Comparison of ENCODE assay signal across 9 cellular contexts in the genomic region with DNA sequence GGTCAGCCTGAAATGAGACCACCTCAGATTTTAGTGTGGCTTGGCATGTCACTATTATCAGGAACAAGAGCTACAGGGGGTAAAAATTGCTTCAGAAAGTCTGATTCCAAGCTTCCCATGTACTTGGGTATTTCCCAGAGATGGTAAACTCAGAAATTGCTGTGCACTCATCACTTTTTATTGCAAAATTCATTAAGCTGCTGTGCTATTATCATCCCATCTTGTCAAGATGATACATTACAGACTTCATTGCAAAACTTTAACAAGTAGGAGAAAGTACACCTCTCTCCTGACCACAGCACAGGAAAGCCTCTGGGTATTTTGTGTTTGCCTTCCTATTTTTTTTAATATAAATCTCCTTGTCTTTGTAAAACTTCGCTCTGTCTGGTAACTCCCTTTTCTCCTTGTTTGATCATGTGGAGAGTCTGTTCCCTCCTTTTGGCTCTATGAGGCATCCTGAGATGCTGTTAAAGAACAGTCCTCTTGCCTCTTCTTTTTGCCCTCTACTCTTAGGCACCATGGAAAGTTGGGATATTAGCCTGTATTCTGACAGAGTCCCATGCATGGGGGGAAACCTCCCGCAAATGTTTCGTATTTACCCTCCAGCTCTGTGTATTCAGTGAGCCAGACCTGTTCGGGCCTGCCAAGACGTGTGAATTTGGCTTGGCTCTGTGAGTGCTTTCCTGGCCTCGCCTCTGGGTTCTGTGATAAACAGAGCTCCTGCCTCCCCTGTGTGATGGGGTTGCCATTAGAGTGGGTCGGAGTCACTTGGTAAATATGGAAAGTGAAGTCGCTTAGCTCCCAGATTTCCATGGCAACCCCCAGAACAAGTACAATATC.
A peak's percentile ranks its signal among the peaks of the same experiment; 100 is the strongest.
DNase-seq lines count a peak whose midpoint lies in the region; ATAC-seq, FAIRE-seq and TF ChIP-seq lines count a peak whose summit lies in the region.
"Had no signal": no experiment of that assay in that cellular context is flagged by ENCODE, and none has a peak within 500 bp of the region (broad histone marks: within the 10 kb centered on the region; RNA-seq: fewer than 3 reads in every experiment).

No MANE protein-coding gene starts in this region.

- H3K4ac ChIP-seq in mesendoderm (ENCODE audit: low read depth, low read length) = peak overlapping the region; percentile 42

- peaks cover 3% of the 10 kb centered on the region for H3K9me3 Mint-ChIP-seq in natural killer cell treated with Interleukin-12 subunit alpha and Interleukin-12 subunit beta and Interleukin-15 and Interleukin-18, amount 100 ng/mL, for 72 hours
- no peaks in the 10 kb centered on the region for H3K9me3 Mint-ChIP-seq in natural killer cell
- no peaks in the 10 kb centered on the region for H3K9me3 Mint-ChIP-seq in activated T-cell treated with anti-CD3 and anti-CD28 coated beads, Interleukin-2, amount 50 U/mL, for 4 hours

- no peak overlapping the region for H3K23ac ChIP-seq in mesendoderm (ENCODE audit: low read length)

- H3K79me1 ChIP-seq in mesendoderm (ENCODE audit: low read length) = no peaks in the 10 kb centered on the region

- H3K4me1 Mint-ChIP-seq in natural killer cell treated with Interleukin-12 subunit alpha and Interleukin-12 subunit beta and Interleukin-15 and Interleukin-18, amount 100 ng/mL, for 72 hours (ENCODE audit: low read depth in 2 of 2) = peaks cover 26 to 32% of the 10 kb centered on the region in 2 donors
- H3K4me1 Mint-ChIP-seq in natural killer cell = peaks cover 17 to 42% of the 10 kb centered on the region in 2 donors
- H3K4me1 Mint-ChIP-seq in activated T-cell treated with anti-CD3 and anti-CD28 coated beads, Interleukin-2, amount 50 U/mL, for 4 hours (ENCODE audit: low read depth) = peaks cover 5% of the 10 kb centered on the region

- no CpG with 5 or more reads among the region's 8 CpGs for WGBS in mesendoderm (ENCODE audit: extremely low coverage, insufficient coverage, low lambda C conversion rate)

- no peak overlapping the region for H3K18ac ChIP-seq in mesendoderm (ENCODE audit: low read length)

- peak overlapping the region in 1 of 2 donors; percentile 22 for H3K27ac Mint-ChIP-seq in natural killer cell treated with Interleukin-12 subunit alpha and Interleukin-12 subunit beta and Interleukin-15 and Interleukin-18, amount 100 ng/mL, for 72 hours
- H3K27ac Mint-ChIP-seq in natural killer cell = no peak overlapping the region

- peak overlapping the region; percentile 14 for H3K4me3 Mint-ChIP-seq in natural killer cell treated with Interleukin-12 subunit alpha and Interleukin-12 subunit beta and Interleukin-15 and Interleukin-18, amount 100 ng/mL, for 72 hours
- H3K4me3 Mint-ChIP-seq in natural killer cell = no peak overlapping the region
- no peak overlapping the region for H3K4me3 Mint-ChIP-seq in activated T-cell treated with anti-CD3 and anti-CD28 coated beads, Interleukin-2, amount 50 U/mL, for 4 hours

- intact Hi-C loops in natural killer cell (cut with micrococcal nuclease) = no loop called here

- H3K36me3 Mint-ChIP-seq in natural killer cell treated with Interleukin-12 subunit alpha and Interleukin-12 subunit beta and Interleukin-15 and Interleukin-18, amount 100 ng/mL, for 72 hours = peaks cover 17% of the 10 kb centered on the region
- H3K36me3 Mint-ChIP-seq in natural killer cell = peaks cover 4% of the 10 kb centered on the region
- peaks cover 15% of the 10 kb centered on the region for H3K36me3 Mint-ChIP-seq in activated T-cell treated with anti-CD3 and anti-CD28 coated beads, Interleukin-2, amount 50 U/mL, for 4 hours (ENCODE audit: insufficient read depth)

- no peak overlapping the region for H3K9ac ChIP-seq in mesendoderm (ENCODE audit: low read length)

- H3K4me2 ChIP-seq in mesendoderm (ENCODE audit: low read length) = no peak overlapping the region

- no peak overlapping the region for H3K27ac ChIP-seq in mesendoderm (ENCODE audit: low read depth, low read length)

- no peak overlapping the region for H4K5ac ChIP-seq in mesendoderm (ENCODE audit: low read length)

- no peak overlapping the region for H2BK120ac ChIP-seq in mesendoderm (ENCODE audit: low read depth, low read length)

- H3K4me3 ChIP-seq in bronchial epithelial cell (ENCODE audit: low read depth, low read length) (no peak overlapping the region), mesendoderm (ENCODE audit: low read length) (no peak overlapping the region)

- TF ChIP-seq CTCF in natural killer cell (IDR thresholded peaks at IDR 0.05) (no peak), bronchial epithelial cell (IDR thresholded peaks at IDR 0.05; ENCODE audit: insufficient read depth, low read length, severe bottlenecking) (no peak)

- no peak for FAIRE-seq in bronchial epithelial cell (lab: Jason Lieb, UNC)

- H3K4me1 ChIP-seq in mesendoderm (ENCODE audit: control insufficient read depth, low read depth, low read length) = no peaks in the 10 kb centered on the region

- DNase-seq in natural killer cell treated with Interleukin-12 subunit alpha and Interleukin-12 subunit beta and Interleukin-15 and Interleukin-18, amount 100 ng/mL, for 72 hours (ENCODE audit: low spot score) = no peak
- DNase-seq in natural killer cell (no peak), bronchial epithelial cell (ENCODE audit: low read depth) (peak; percentile 93), mesendoderm (peak; percentile 31), LoVo (ENCODE audit: low spot score) (no peak), glomerular visceral epithelial cell (ENCODE audit: extremely low spot score) (no peak)
- no peak for DNase-seq in activated T-cell treated with anti-CD3 and anti-CD28 coated beads, Interleukin-2, amount 50 U/mL, for 4 hours
- DNase-seq: OCI-M1 had no signal

- no peak overlapping the region for H2AK5ac ChIP-seq in mesendoderm (ENCODE audit: low read length)

- no peak overlapping the region for H2BK15ac ChIP-seq in mesendoderm (replicated peaks; ENCODE audit: low read depth)

- H3K79me2 ChIP-seq in mesendoderm (ENCODE audit: control insufficient read depth, insufficient read depth, low read length) = no peaks in the 10 kb centered on the region

- no peak overlapping the region for H3K56ac ChIP-seq in mesendoderm (ENCODE audit: low read length)

- ATAC-seq in natural killer cell treated with Interleukin-12 subunit alpha and Interleukin-12 subunit beta and Interleukin-15 and Interleukin-18, amount 100 ng/mL, for 72 hours = peak; percentile 53 to 78
- ATAC-seq in natural killer cell = no peak
- ATAC-seq in GM19351 (IDR thresholded peaks at IDR 0.05; ENCODE audit: unreplicated experiment) = no peak
- no peak for ATAC-seq in activated T-cell treated with anti-CD3 and anti-CD28 coated beads, Interleukin-2, amount 50 U/mL, for 4 hours

- no peaks in the 10 kb centered on the region for H3K36me3 ChIP-seq in bronchial epithelial cell (ENCODE audit: control insufficient read depth, insufficient read depth, low read length)
- H3K36me3 ChIP-seq in mesendoderm (ENCODE audit: control insufficient read depth, insufficient read depth, low read length) = no peaks in the 10 kb centered on the region

- no peak overlapping the region for H2BK5ac ChIP-seq in mesendoderm (ENCODE audit: low read length)

- H3K27me3 Mint-ChIP-seq in natural killer cell treated with Interleukin-12 subunit alpha and Interleukin-12 subunit beta and Interleukin-15 and Interleukin-18, amount 100 ng/mL, for 72 hours = no peaks in the 10 kb centered on the region
- H3K27me3 Mint-ChIP-seq in natural killer cell (ENCODE audit: low read depth in 2 of 2) = no peaks in the 10 kb centered on the region
- H3K27me3 Mint-ChIP-seq in activated T-cell treated with anti-CD3 and anti-CD28 coated beads, Interleukin-2, amount 50 U/mL, for 4 hours (ENCODE audit: low read depth) = no peaks in the 10 kb centered on the region

- H3K27me3 ChIP-seq in bronchial epithelial cell (ENCODE audit: control insufficient read depth, insufficient read depth, low read length) (no peaks in the 10 kb centered on the region), mesendoderm (ENCODE audit: insufficient read depth, low read length, poor library complexity) (no peaks in the 10 kb centered on the region)

- H4K8ac ChIP-seq in mesendoderm (ENCODE audit: low read depth, low read length) = no peak overlapping the region

Comparison
In these comparisons a context has a peak if more than half of its experiments do, and no peak if none do; other contexts are left out.
1. ATAC-seq: peak in natural killer cell treated with Interleukin-12 subunit alpha and Interleukin-12 subunit beta and Interleukin-15 and Interleukin-18, amount 100 ng/mL, for 72 hours (2 of 2); none in natural killer cell (0 of 3), GM19351 (single experiment) and activated T-cell treated with anti-CD3 and anti-CD28 coated beads, Interleukin-2, amount 50 U/mL, for 4 hours (0 of 2).
2. DNase-seq: peak in bronchial epithelial cell (single experiment) and mesendoderm (single experiment); none in natural killer cell treated with Interleukin-12 subunit alpha and Interleukin-12 subunit beta and Interleukin-15 and Interleukin-18, amount 100 ng/mL, for 72 hours (single experiment), natural killer cell (single experiment), LoVo (single experiment), glomerular visceral epithelial cell (single experiment) and activated T-cell treated with anti-CD3 and anti-CD28 coated beads, Interleukin-2, amount 50 U/mL, for 4 hours (single experiment).